ENCODE assay signal across 13 cellular contexts in genomic region chr7:98930464-98930863, GRCh38. TPM values are rescaled to one million over a fixed set of nuclear protein-coding genes. Genes with fewer than 3 reads are reported as not detected.
DNase-seq lines count a peak whose midpoint lies in the region; ATAC-seq and TF ChIP-seq lines count a peak whose summit lies in the region.
"Had no signal": no experiment of that assay in that cellular context is flagged by ENCODE, and none has a peak within 500 bp of the region (broad histone marks: within the 10 kb centered on the region; RNA-seq: fewer than 3 reads in every experiment).

No MANE protein-coding gene starts in this region.

- TF ChIP-seq POLR2A in erythroblast (IDR thresholded peaks at IDR 0.05; ENCODE audit: low read length) (no peak), gastroesophageal sphincter (IDR thresholded peaks at IDR 0.05) (no peak)

- H3K27ac ChIP-seq in CD4-positive, CD25-positive, alpha-beta regulatory T cell (ENCODE audit: insufficient read depth, low read length, poor library complexity, severe bottlenecking) = peak overlapping the region; percentile 77
- no peak overlapping the region for H3K27ac ChIP-seq in gastroesophageal sphincter
- H3K27ac ChIP-seq: cardiac muscle cell, hepatocyte, ovary had no signal

- peak; percentile 41 to 48 for ATAC-seq in CD4-positive, CD25-positive, alpha-beta regulatory T cell (ENCODE audit: low read depth in 2 of 2)
- ATAC-seq in GM18907 (IDR thresholded peaks at IDR 0.05; ENCODE audit: unreplicated experiment) (peak; percentile 38), HG03045 (IDR thresholded peaks at IDR 0.05; ENCODE audit: unreplicated experiment) (peak; percentile 52), gastroesophageal sphincter (no peak), GM18861 (IDR thresholded peaks at IDR 0.05; ENCODE audit: unreplicated experiment) (no peak)
- ATAC-seq in activated T-helper 17 cell treated with anti-CD3 and anti-CD28 coated beads, Interleukin-2, amount 50 U/mL, for 72 hours (replicated peaks) = peak; percentile 60

- no peaks in the 10 kb centered on the region for H3K9me3 Mint-ChIP-seq in CD4-positive, CD25-positive, alpha-beta regulatory T cell
- no peaks in the 10 kb centered on the region for H3K9me3 Mint-ChIP-seq in activated T-helper 17 cell treated with anti-CD3 and anti-CD28 coated beads, Interleukin-2, amount 50 U/mL, for 72 hours

- no peaks in the 10 kb centered on the region for H3K9me3 ChIP-seq in CD4-positive, CD25-positive, alpha-beta regulatory T cell (ENCODE audit: control insufficient read depth in 2 of 2, low read length in 2 of 2)
- no peaks in the 10 kb centered on the region for H3K9me3 ChIP-seq in gastroesophageal sphincter
- H3K9me3 ChIP-seq: ovary had no signal

- TF ChIP-seq CTCF in gastroesophageal sphincter (IDR thresholded peaks at IDR 0.05) = no peak

- H3K4me1 Mint-ChIP-seq in CD4-positive, CD25-positive, alpha-beta regulatory T cell = peaks cover 21 to 36% (median 29%) of the 10 kb centered on the region in 4 donors
- H3K4me1 Mint-ChIP-seq in activated T-helper 17 cell treated with anti-CD3 and anti-CD28 coated beads, Interleukin-2, amount 50 U/mL, for 72 hours = peaks cover 18% of the 10 kb centered on the region

- H3K4me3 ChIP-seq in CD4-positive, CD25-positive, alpha-beta regulatory T cell (ENCODE audit: low read depth, low read length) = peak overlapping the region; percentile 82
- no peak overlapping the region for H3K4me3 ChIP-seq in gastroesophageal sphincter
- H3K4me3 ChIP-seq: cardiac muscle cell, hepatocyte, ovary had no signal

- peak in 1 of 3 donors; percentile 34 for DNase-seq in CD4-positive, CD25-positive, alpha-beta regulatory T cell
- no peak for DNase-seq in erythroblast (lab: John Stamatoyannopoulos, UW)
- no peak for DNase-seq in NCI-H187 (lab: John Stamatoyannopoulos, UW)
- DNase-seq: NCI-H1048, NCI-H510A, ovary had no signal

- peaks cover 24% of the 10 kb centered on the region for H3K4me1 ChIP-seq in CD4-positive, CD25-positive, alpha-beta regulatory T cell (ENCODE audit: control insufficient read depth, insufficient read depth, low read length, poor library complexity, severe bottlenecking)
- H3K4me1 ChIP-seq in gastroesophageal sphincter = no peaks in the 10 kb centered on the region

- no peaks in the 10 kb centered on the region for H3K27me3 Mint-ChIP-seq in CD4-positive, CD25-positive, alpha-beta regulatory T cell
- H3K27me3 Mint-ChIP-seq in activated T-helper 17 cell treated with anti-CD3 and anti-CD28 coated beads, Interleukin-2, amount 50 U/mL, for 72 hours = no peaks in the 10 kb centered on the region

- 82 to 87% methylated on average over 5 to 10 of the region's 10 CpGs for WGBS in gastroesophageal sphincter (ENCODE audit: low coverage in 1 of 2), 2 donors

- H3K36me3 ChIP-seq in CD4-positive, CD25-positive, alpha-beta regulatory T cell (ENCODE audit: control insufficient read depth, insufficient read depth, low read length) = peaks cover 61% of the 10 kb centered on the region
- peaks cover 0 to 100% of the 10 kb centered on the region in 2 donors for H3K36me3 ChIP-seq in gastroesophageal sphincter
- H3K36me3 ChIP-seq: ovary had no signal

- H3K4me3 Mint-ChIP-seq in CD4-positive, CD25-positive, alpha-beta regulatory T cell = peak overlapping the region; percentile 76 to 90 (median 86)
- H3K4me3 Mint-ChIP-seq in activated T-helper 17 cell treated with anti-CD3 and anti-CD28 coated beads, Interleukin-2, amount 50 U/mL, for 72 hours = peak overlapping the region; percentile 85

- peaks cover 63% of the 10 kb centered on the region for H3K36me3 Mint-ChIP-seq in CD4-positive, CD25-positive, alpha-beta regulatory T cell
- peaks cover 97% of the 10 kb centered on the region for H3K36me3 Mint-ChIP-seq in activated T-helper 17 cell treated with anti-CD3 and anti-CD28 coated beads, Interleukin-2, amount 50 U/mL, for 72 hours (ENCODE audit: low read depth)

- TF ChIP-seq EP300 in gastroesophageal sphincter (IDR thresholded peaks at IDR 0.05) = no peak

- H3K27me3 ChIP-seq in CD4-positive, CD25-positive, alpha-beta regulatory T cell (ENCODE audit: control insufficient read depth, insufficient read depth, low read length) = no peaks in the 10 kb centered on the region
- H3K27me3 ChIP-seq in gastroesophageal sphincter = no peaks in the 10 kb centered on the region
- H3K27me3 ChIP-seq: cardiac muscle cell, hepatocyte, ovary had no signal

- H3K27ac Mint-ChIP-seq in CD4-positive, CD25-positive, alpha-beta regulatory T cell = peak overlapping the region; percentile 83 to 94 (median 91)
- H3K27ac Mint-ChIP-seq in activated T-helper 17 cell treated with anti-CD3 and anti-CD28 coated beads, Interleukin-2, amount 50 U/mL, for 72 hours = peak overlapping the region; percentile 86

RNA-seq across cellular contexts. Expression of gene TRRAP, which starts 52.1 kb away (rescaled TPM):
- 66.5 TPM for total RNA-seq in CD4-positive, CD25-positive, alpha-beta regulatory T cell
- 1 to 10 TPM; 2.9 to 4.1 (median 3.8) TPM for polyA plus RNA-seq in CD4-positive, CD25-positive, alpha-beta regulatory T cell
- 10 to 100 TPM; 59.1 to 69.5 TPM for total RNA-seq in activated T-helper 17 cell treated with anti-CD3 and anti-CD28 coated beads, Interleukin-2, amount 50 U/mL, for 72 hours
- total RNA-seq in gastroesophageal sphincter = 10 to 100 TPM; 19.1 to 34.8 (median 28.4) TPM

Comparison
In these comparisons a context has a peak if more than half of its experiments do, and no peak if none do; other contexts are left out.
1. ATAC-seq: peak in CD4-positive, CD25-positive, alpha-beta regulatory T cell (2 of 2), GM18907 (single experiment), HG03045 (single experiment) and activated T-helper 17 cell treated with anti-CD3 and anti-CD28 coated beads, Interleukin-2, amount 50 U/mL, for 72 hours (single experiment); none in gastroesophageal sphincter (single experiment) and GM18861 (single experiment).